In the genomic region with DNA sequence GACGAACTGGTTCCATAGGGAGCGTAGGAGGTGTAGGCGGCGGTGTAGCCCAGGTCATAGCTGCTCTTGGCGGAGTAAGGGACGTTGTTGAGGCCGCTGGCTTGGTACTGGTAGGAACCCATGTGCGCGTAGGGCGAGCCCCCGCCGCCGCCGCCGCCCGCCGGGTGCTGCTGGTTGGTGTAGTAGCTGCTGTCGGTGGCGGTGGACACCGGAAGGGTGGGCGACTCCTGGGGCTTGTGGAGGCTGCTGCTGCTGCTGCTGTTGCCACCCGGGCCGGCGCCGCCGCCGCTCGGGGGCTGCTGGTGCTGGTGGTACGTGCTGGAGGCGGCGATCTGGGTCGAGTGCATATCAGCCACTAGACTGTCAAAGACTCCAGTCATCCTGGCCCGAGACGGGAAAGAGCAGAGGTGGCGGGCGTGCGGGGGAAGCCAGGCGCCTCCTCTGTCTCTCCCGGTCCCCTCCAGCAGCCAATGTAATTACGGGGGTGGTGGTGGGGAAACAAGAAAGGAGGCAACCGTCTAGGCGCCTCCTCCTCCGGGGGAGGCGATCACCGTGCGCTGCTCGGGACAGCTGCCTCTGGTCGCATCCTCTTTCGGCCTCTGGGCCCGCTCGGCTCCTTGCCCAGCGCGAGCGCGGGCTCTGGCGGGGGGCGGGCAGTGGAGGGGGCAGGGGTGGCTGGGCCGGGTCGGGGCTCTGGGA, we compare ENCODE assay signal across 9 cellular contexts. TPM values are rescaled to one million over a fixed set of nuclear protein-coding genes. Genes with fewer than 3 reads are reported as not detected.
A peak's percentile ranks its signal among the peaks of the same experiment; 100 is the strongest.
DNase-seq lines count a peak whose midpoint lies in the region; ATAC-seq lines count a peak whose summit lies in the region.
"Had no signal": no experiment of that assay in that cellular context is flagged by ENCODE, and none has a peak within 500 bp of the region (broad histone marks: within the 10 kb centered on the region; RNA-seq: fewer than 3 reads in every experiment).

No MANE protein-coding gene starts in this region.

- no peak overlapping the region for H2BK5ac ChIP-seq in mesendoderm (ENCODE audit: low read length)

- H3K9me3 ChIP-seq in SJSA1 (replicated peaks) = no peaks in the 10 kb centered on the region

- peak overlapping the region; percentile 53 for H3K4me2 ChIP-seq in mesendoderm (ENCODE audit: low read length)

- peaks cover 54% of the 10 kb centered on the region for H3K4me1 ChIP-seq in SJSA1 (replicated peaks)
- H3K4me1 ChIP-seq in mesendoderm (ENCODE audit: control insufficient read depth, low read depth, low read length) = peaks cover 3% of the 10 kb centered on the region

- peak; percentile 24 for ATAC-seq in GM21360 (IDR thresholded peaks at IDR 0.05; ENCODE audit: unreplicated experiment)
- peak; percentile 29 for ATAC-seq in HG03520 (IDR thresholded peaks at IDR 0.05; ENCODE audit: unreplicated experiment)

- peaks cover 70% of the 10 kb centered on the region for H3K4me1 Mint-ChIP-seq in dendritic cell treated with granulocyte-macrophage colony-stimulating factor and Interleukin-4, amounts not matched to agents 40 ng/mL and 50 ng/mL, for 4 days (ENCODE audit: low read depth)

- no peak overlapping the region for H3K18ac ChIP-seq in mesendoderm (ENCODE audit: low read length)

- H3K4me3 ChIP-seq in SJSA1 (peak overlapping the region; percentile 50), mesendoderm (ENCODE audit: low read length) (no peak overlapping the region)

- no peaks in the 10 kb centered on the region for H3K27me3 ChIP-seq in SJSA1 (replicated peaks)
- peaks cover 42% of the 10 kb centered on the region for H3K27me3 ChIP-seq in mesendoderm (ENCODE audit: insufficient read depth, low read length, poor library complexity)

- H3K79me2 ChIP-seq in mesendoderm (ENCODE audit: control insufficient read depth, insufficient read depth, low read length) = no peaks in the 10 kb centered on the region

- intact Hi-C loops in dendritic cell treated with granulocyte-macrophage colony-stimulating factor and Interleukin-4, amounts not matched to agents 40 ng/mL and 50 ng/mL, for 4 days (cut with micrococcal nuclease) = loop anchor here (2.0 to 10.0 kb wide), 5 partner anchors 18 to 396 kb away; a partner anchor contains a TSS

- H3K27ac ChIP-seq in SJSA1 (no peak overlapping the region), mesendoderm (ENCODE audit: low read depth, low read length) (no peak overlapping the region)

- H3K56ac ChIP-seq in mesendoderm (ENCODE audit: low read length) = peak overlapping the region; percentile 22

- H4K5ac ChIP-seq in mesendoderm (ENCODE audit: low read length) = no peak overlapping the region

- no peak overlapping the region for H2BK120ac ChIP-seq in mesendoderm (ENCODE audit: low read depth, low read length)

- peak overlapping the region; percentile 20 for H3K9ac ChIP-seq in mesendoderm (ENCODE audit: low read length)

- no peak overlapping the region for H4K8ac ChIP-seq in mesendoderm (ENCODE audit: low read depth, low read length)

- DNase-seq in Daoy (ENCODE audit: low read depth) = peak; percentile 85
- DNase-seq in SJSA1 (ENCODE audit: low read depth in 1 of 2, low spot score in 2 of 2) = peak; percentile 74 to 76
- DNase-seq in mesendoderm = no peak
- DNase-seq in medulla oblongata (ENCODE audit: extremely low spot score) = no peak
- DNase-seq in OCI-M2 (lab: John Stamatoyannopoulos, UW; ENCODE audit: unreplicated experiment) = no peak

- H3K36me3 ChIP-seq in SJSA1 (no peaks in the 10 kb centered on the region), mesendoderm (ENCODE audit: control insufficient read depth, insufficient read depth, low read length) (no peaks in the 10 kb centered on the region)

- no CpG with 5 or more reads among the region's 59 CpGs for WGBS in mesendoderm (ENCODE audit: extremely low coverage, insufficient coverage, low lambda C conversion rate)

- peak overlapping the region; percentile 89 for H3K4me3 Mint-ChIP-seq in dendritic cell treated with granulocyte-macrophage colony-stimulating factor and Interleukin-4, amounts not matched to agents 40 ng/mL and 50 ng/mL, for 4 days

- H3K27ac Mint-ChIP-seq in dendritic cell treated with granulocyte-macrophage colony-stimulating factor and Interleukin-4, amounts not matched to agents 40 ng/mL and 50 ng/mL, for 4 days = peak overlapping the region; percentile 57

- H3K4ac ChIP-seq in mesendoderm (ENCODE audit: low read depth, low read length) = no peak overlapping the region

- no peak overlapping the region for H2AK5ac ChIP-seq in mesendoderm (ENCODE audit: low read length)

- H3K9me3 Mint-ChIP-seq in dendritic cell treated with granulocyte-macrophage colony-stimulating factor and Interleukin-4, amounts not matched to agents 40 ng/mL and 50 ng/mL, for 4 days = no peaks in the 10 kb centered on the region

- no peaks in the 10 kb centered on the region for H3K79me1 ChIP-seq in mesendoderm (ENCODE audit: low read length)

- H3K27me3 Mint-ChIP-seq in dendritic cell treated with granulocyte-macrophage colony-stimulating factor and Interleukin-4, amounts not matched to agents 40 ng/mL and 50 ng/mL, for 4 days = peaks cover 89% of the 10 kb centered on the region

- peaks cover 10% of the 10 kb centered on the region for H3K36me3 Mint-ChIP-seq in dendritic cell treated with granulocyte-macrophage colony-stimulating factor and Interleukin-4, amounts not matched to agents 40 ng/mL and 50 ng/mL, for 4 days (ENCODE audit: low read depth)

- no peak overlapping the region for H3K23ac ChIP-seq in mesendoderm (ENCODE audit: low read length)

- no peak overlapping the region for H2BK15ac ChIP-seq in mesendoderm (replicated peaks; ENCODE audit: low read depth)

RNA-seq across cellular contexts. Expression of a gene that starts 0.4 kb away (rescaled TPM):
- 0.51 and 2.2 TPM in 2 replicates for total RNA-seq in Daoy (2014; rRNA removed; shearing (Covaris generic))
- total RNA-seq in SJSA1 (2014; rRNA removed; shearing (Covaris generic)) = 0.92 TPM in 1 of 2 replicates, not detected in the other
- polyA plus RNA-seq in mesendoderm (2013, experiment 1 of 2) = 0.14 TPM
- 0.10 TPM for polyA plus RNA-seq in mesendoderm (2013, experiment 2 of 2)
- total RNA-seq: subcutaneous adipose tissue had no signal

RNA-seq across cellular contexts. Expression of a gene that starts 17.0 kb away (rescaled TPM):
- 7.3 and 7.4 TPM in 2 replicates for total RNA-seq in Daoy (2014; rRNA removed; shearing (Covaris generic))
- total RNA-seq in SJSA1 (2014; rRNA removed; shearing (Covaris generic)) = 4.7 and 4.9 TPM in 2 replicates
- 0.29 TPM for polyA plus RNA-seq in mesendoderm (2013, experiment 1 of 2)
- 0.28 TPM for polyA plus RNA-seq in mesendoderm (2013, experiment 2 of 2)
- total RNA-seq: subcutaneous adipose tissue had no signal

Comparison
In these comparisons a context has a peak if more than half of its experiments do, and no peak if none do; other contexts are left out.
1. DNase-seq: peak in Daoy (single experiment) and SJSA1 (2 of 2); none in mesendoderm (single experiment), medulla oblongata (single experiment) and OCI-M2 (single experiment).